In genomic region chr4:81722229-81722900, GRCh38 we compare ENCODE assay signal across 15 cellular contexts.
A peak's percentile ranks its signal among the peaks of the same experiment; 100 is the strongest.
DNase-seq lines count a peak whose midpoint lies in the region; ATAC-seq, FAIRE-seq and TF ChIP-seq lines count a peak whose summit lies in the region.
"Had no signal": no experiment of that assay in that cellular context is flagged by ENCODE, and none has a peak within 500 bp of the region (broad histone marks: within the 10 kb centered on the region; RNA-seq: fewer than 3 reads in every experiment).

No MANE protein-coding gene starts in this region.

- peaks cover 53% of the 10 kb centered on the region for H3K4me1 Mint-ChIP-seq in glutamatergic neuron (ENCODE audit: low read depth, unreplicated experiment)
- peaks cover 9% of the 10 kb centered on the region for H3K4me1 Mint-ChIP-seq in activated CD4-positive, alpha-beta T cell treated with anti-CD3 and anti-CD28 coated beads, Interleukin-2, amount 10 ng/mL, durations not matched to agents 24 days and 14 days
- H3K4me1 Mint-ChIP-seq: WTC11 had no signal

- TF ChIP-seq CTCF in glutamatergic neuron (IDR thresholded peaks at IDR 0.05; ENCODE audit: partially characterized antibody, unreplicated experiment), result no peak

- peaks cover 17% of the 10 kb centered on the region for H3K9me3 Mint-ChIP-seq in glutamatergic neuron (ENCODE audit: unreplicated experiment)
- H3K9me3 Mint-ChIP-seq in activated CD4-positive, alpha-beta T cell treated with anti-CD3 and anti-CD28 coated beads, Interleukin-2, amount 10 ng/mL, durations not matched to agents 24 days and 14 days, result no peaks in the 10 kb centered on the region
- H3K9me3 Mint-ChIP-seq: WTC11 had no signal

- intact Hi-C loops in activated CD4-positive, alpha-beta T cell treated with anti-CD3 and anti-CD28 coated beads, Interleukin-2, amount 10 ng/mL, durations not matched to agents 24 days and 14 days (cut with micrococcal nuclease), result loop anchor here (10.0 kb wide), 1 partner anchor 102 kb away; no protein-coding TSS in a partner anchor

- WGBS in small intestine, 3 donors, result 15 to 51% (median 31%) methylated on average over 13 of the region's 13 CpGs

- no peak overlapping the region for H3K4me3 ChIP-seq in small intestine (ENCODE audit: low read depth in 1 of 2, low read length in 2 of 2)
- H3K4me3 ChIP-seq: esophagus muscularis mucosa, PC-9 had no signal

- H3K36me3 ChIP-seq in small intestine (ENCODE audit: control insufficient read depth in 2 of 2, insufficient read depth in 2 of 2, low read length in 2 of 2), result no peaks in the 10 kb centered on the region
- H3K36me3 ChIP-seq: esophagus muscularis mucosa, neutrophil had no signal

- no peak for FAIRE-seq in small intestine (lab: Jason Lieb, UNC)

- ATAC-seq in GM18502 (IDR thresholded peaks at IDR 0.05; ENCODE audit: poor library complexity, unreplicated experiment), result no peak
- ATAC-seq: WTC11 had no signal

- H3K27ac ChIP-seq in small intestine (ENCODE audit: low read depth in 1 of 2, low read length in 1 of 2), result no peak overlapping the region
- H3K27ac ChIP-seq: esophagus muscularis mucosa, neutrophil, PC-9 had no signal

- H3K27me3 ChIP-seq in small intestine (ENCODE audit: control insufficient read depth in 2 of 2, insufficient read depth in 2 of 2, low read length in 2 of 2), result no peaks in the 10 kb centered on the region
- H3K27me3 ChIP-seq: esophagus muscularis mucosa, neutrophil had no signal

- H3K9me3 ChIP-seq in small intestine (ENCODE audit: control insufficient read depth, low read depth), result no peaks in the 10 kb centered on the region
- H3K9me3 ChIP-seq: esophagus muscularis mucosa, neutrophil had no signal

- peaks cover 0 to 4% of the 10 kb centered on the region in 2 donors for H3K4me1 ChIP-seq in small intestine (ENCODE audit: control insufficient read depth in 2 of 2, insufficient read depth in 1 of 2, low read depth in 1 of 2, low read length in 1 of 2)

- peaks cover 15% of the 10 kb centered on the region for H3K27me3 Mint-ChIP-seq in glutamatergic neuron (ENCODE audit: unreplicated experiment)
- H3K27me3 Mint-ChIP-seq in activated CD4-positive, alpha-beta T cell treated with anti-CD3 and anti-CD28 coated beads, Interleukin-2, amount 10 ng/mL, durations not matched to agents 24 days and 14 days, result peaks cover 5% of the 10 kb centered on the region

- peak overlapping the region; percentile 99 for H3K27ac Mint-ChIP-seq in glutamatergic neuron (ENCODE audit: unreplicated experiment)
- H3K27ac Mint-ChIP-seq in activated CD4-positive, alpha-beta T cell treated with anti-CD3 and anti-CD28 coated beads, Interleukin-2, amount 10 ng/mL, durations not matched to agents 24 days and 14 days, result no peak overlapping the region
- H3K27ac Mint-ChIP-seq: CD4-positive, CD25-positive, alpha-beta regulatory T cell; HFFc6; WTC11 had no signal

- DNase-seq in NCI-H1105 (lab: John Stamatoyannopoulos, UW) (peak; percentile 68), NCI-H510A treated with DMSO at 0.1 percent for 48 hours (lab: John Stamatoyannopoulos, UW) (peak; percentile 27), glutamatergic neuron (peak; percentile 79), small intestine (peak; percentile 65), SKM-1 treated with dmso at 0.1 percent for 144 hours (lab: John Stamatoyannopoulos, UW; ENCODE audit: unreplicated experiment) (no peak)
- DNase-seq in activated CD4-positive, alpha-beta T cell treated with anti-CD3 and anti-CD28 coated beads, Interleukin-2, amount 10 ng/mL, durations not matched to agents 24 days and 14 days, result no peak
- DNase-seq: CD4-positive, CD25-positive, alpha-beta regulatory T cell; HFFc6; hippocampal formation; PC-9; SW 1271 had no signal

- H3K36me3 Mint-ChIP-seq in glutamatergic neuron (ENCODE audit: unreplicated experiment), result no peaks in the 10 kb centered on the region
- H3K36me3 Mint-ChIP-seq in activated CD4-positive, alpha-beta T cell treated with anti-CD3 and anti-CD28 coated beads, Interleukin-2, amount 10 ng/mL, durations not matched to agents 24 days and 14 days (ENCODE audit: low read depth), result no peaks in the 10 kb centered on the region
- H3K36me3 Mint-ChIP-seq: CD4-positive, CD25-positive, alpha-beta regulatory T cell; WTC11 had no signal

- peak overlapping the region; percentile 81 for H3K4me3 Mint-ChIP-seq in glutamatergic neuron (ENCODE audit: unreplicated experiment)
- H3K4me3 Mint-ChIP-seq in activated CD4-positive, alpha-beta T cell treated with anti-CD3 and anti-CD28 coated beads, Interleukin-2, amount 10 ng/mL, durations not matched to agents 24 days and 14 days, result no peak overlapping the region
- H3K4me3 Mint-ChIP-seq: CD4-positive, CD25-positive, alpha-beta regulatory T cell; HFFc6; WTC11 had no signal

Comparison
In these comparisons a context has a peak if more than half of its experiments do, and no peak if none do; other contexts are left out.
1. DNase-seq: peak in NCI-H1105 (single experiment), NCI-H510A treated with DMSO at 0.1 percent for 48 hours (single experiment), glutamatergic neuron (single experiment) and small intestine (single experiment); none in activated CD4-positive, alpha-beta T cell treated with anti-CD3 and anti-CD28 coated beads, Interleukin-2, amount 10 ng/mL, durations not matched to agents 24 days and 14 days (single experiment) and SKM-1 treated with dmso at 0.1 percent for 144 hours (single experiment).